Comparison of ENCODE assay signal across 8 cellular contexts in genomic region chr16:48158296-48158695, GRCh38. TPM values are rescaled to one million over a fixed set of nuclear protein-coding genes. Genes with fewer than 3 reads are reported as not detected.
DNase-seq lines count a peak whose midpoint lies in the region; ATAC-seq and TF ChIP-seq lines count a peak whose summit lies in the region.

No MANE protein-coding gene starts in this region.

- POLR2A ChIA-PET in RWPE1 (lab: Yijun Ruan, JAX; ENCODE audit: low non-redundant PET): no interaction called here

- H3K9me3 ChIP-seq in thyroid gland: no peaks in the 10 kb centered on the region

- CTCF ChIA-PET in RWPE1 (lab: Yijun Ruan, JAX): interaction anchor here (0.6 to 2.0 kb wide), 4 partner anchors 808 to 1235 kb away, joined by 3 to 8 read pairs (median 3); partner anchors contain the start of gene NETO2

- no peak for TF ChIP-seq POLR2A in GM18505 (IDR thresholded peaks at IDR 0.05; ENCODE audit: borderline replicate concordance, extremely low read depth, insufficient read depth, insufficient read length)
- no peak for TF ChIP-seq POLR2A in thyroid gland (IDR thresholded peaks at IDR 0.05)

- no peaks in the 10 kb centered on the region for H3K27me3 ChIP-seq in thyroid gland

- no peaks in the 10 kb centered on the region for H3K36me3 ChIP-seq in thyroid gland

- WGBS in thyroid gland, 2 donors: 75 to 83% methylated on average over 4 of the region's 4 CpGs

- H3K4me3 ChIP-seq in fibroblast of villous mesenchyme (ENCODE audit: low read depth, low read length): no peak overlapping the region
- H3K4me3 ChIP-seq in thyroid gland (replicated peaks in 1 of 3): no peak overlapping the region

- DNase-seq in RWPE1 (ENCODE audit: low spot score) (peak; percentile 74), fibroblast of villous mesenchyme (ENCODE audit: low read depth) (peak; percentile 36), thyroid gland (no peak), NCI-H1105 treated with DMSO at 0.1 percent for 48 hours (lab: John Stamatoyannopoulos, UW) (no peak)

- peak; percentile 73 for ATAC-seq in GM18505 (IDR thresholded peaks at IDR 0.05; ENCODE audit: unreplicated experiment)
- ATAC-seq in HG02763 (IDR thresholded peaks at IDR 0.05; ENCODE audit: unreplicated experiment): peak; percentile 66
- no peak for ATAC-seq in GM19455 (IDR thresholded peaks at IDR 0.05; ENCODE audit: unreplicated experiment)
- no peak for ATAC-seq in HG02678 (IDR thresholded peaks at IDR 0.05; ENCODE audit: unreplicated experiment)

- intact Hi-C loops in thyroid gland (cut with DNase I): loop anchor here (5.0 to 10.0 kb wide), 2 partner anchors 213 to 1016 kb away; partner anchors contain the start of gene NETO2

- H3K27ac ChIP-seq in RWPE1: no peak overlapping the region
- no peak overlapping the region for H3K27ac ChIP-seq in thyroid gland

- peaks cover 0 to 12% of the 10 kb centered on the region in 2 donors for H3K4me1 ChIP-seq in thyroid gland

- no peak for TF ChIP-seq CTCF in RWPE1 (conservative IDR thresholded peaks at IDR 0.05; ENCODE audit: low read depth)
- no peak for TF ChIP-seq CTCF in fibroblast of villous mesenchyme (IDR thresholded peaks at IDR 0.05; ENCODE audit: insufficient read depth, low read depth, low read length)
- no peak for TF ChIP-seq CTCF in thyroid gland (IDR thresholded peaks at IDR 0.05)

RNA-seq across cellular contexts. Expression of gene ABCC12, which starts 2.5 kb away (rescaled TPM):
- total RNA-seq in fibroblast of villous mesenchyme: under 0.01 TPM in 1 of 2 replicates, not detected in the other
- under 1 TPM in 1 of 4 donors, not detected in 3; 0.13 TPM for total RNA-seq in thyroid gland

Comparison
In these comparisons a context has a peak if more than half of its experiments do, and no peak if none do; other contexts are left out.
1. ATAC-seq: peak in GM18505 (single experiment) and HG02763 (single experiment); none in GM19455 (single experiment) and HG02678 (single experiment).
2. DNase-seq: peak in RWPE1 (single experiment) and fibroblast of villous mesenchyme (single experiment); none in thyroid gland (0 of 2) and NCI-H1105 treated with DMSO at 0.1 percent for 48 hours (single experiment).